In genomic region chr1:7642781-7643180, GRCh38 we compare ENCODE assay signal across 1 cellular context.
TF ChIP-seq lines count a peak whose summit lies in the region.

No MANE protein-coding gene starts in this region.

TF ChIP-seq in WTC11, 78 proteins besides CTCF, POLR2A, EP300 and RAD21 (continued from another document):
- no peak for TF ChIP-seq ZNF532 (CRISPR knock-in tag; IDR thresholded peaks at IDR 0.05; ENCODE audit: borderline replicate concordance)
- TF ChIP-seq RELA (CRISPR knock-in tag; IDR thresholded peaks at IDR 0.05; ENCODE audit: borderline replicate concordance) = no peak
- TF ChIP-seq, protein P1, sequence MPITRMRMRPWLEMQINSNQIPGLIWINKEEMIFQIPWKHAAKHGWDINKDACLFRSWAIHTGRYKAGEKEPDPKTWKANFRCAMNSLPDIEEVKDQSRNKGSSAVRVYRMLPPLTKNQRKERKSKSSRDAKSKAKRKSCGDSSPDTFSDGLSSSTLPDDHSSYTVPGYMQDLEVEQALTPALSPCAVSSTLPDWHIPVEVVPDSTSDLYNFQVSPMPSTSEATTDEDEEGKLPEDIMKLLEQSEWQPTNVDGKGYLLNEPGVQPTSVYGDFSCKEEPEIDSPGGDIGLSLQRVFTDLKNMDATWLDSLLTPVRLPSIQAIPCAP (CRISPR knock-in tag; IDR thresholded peaks at IDR 0.05) = no peak
- no peak for TF ChIP-seq NFATC4 (CRISPR knock-in tag; IDR thresholded peaks at IDR 0.05)
- no peak for TF ChIP-seq ATF6 (CRISPR knock-in tag; IDR thresholded peaks at IDR 0.05)
- TF ChIP-seq FOXJ3 (CRISPR knock-in tag; IDR thresholded peaks at IDR 0.05; ENCODE audit: borderline replicate concordance) = no peak
- TF ChIP-seq ZNF671 (CRISPR knock-in tag; IDR thresholded peaks at IDR 0.05) = no peak
- TF ChIP-seq ATF1 (CRISPR knock-in tag; IDR thresholded peaks at IDR 0.05) = no peak
- TF ChIP-seq FOXP1 (CRISPR knock-in tag; IDR thresholded peaks at IDR 0.05; ENCODE audit: borderline replicate concordance) = no peak
- TF ChIP-seq CBFB (CRISPR knock-in tag; IDR thresholded peaks at IDR 0.05; ENCODE audit: low read depth) = no peak
- no peak for TF ChIP-seq ZNF232 (CRISPR knock-in tag; IDR thresholded peaks at IDR 0.05)
- TF ChIP-seq NR2C2 (CRISPR knock-in tag; IDR thresholded peaks at IDR 0.05) = no peak
